8 cellular contexts compared by ENCODE assay signal in genomic region chr1:9824702-9825089, GRCh38. TPM values are rescaled to one million over a fixed set of nuclear protein-coding genes. Genes with fewer than 3 reads are reported as not detected.
DNase-seq lines count a peak whose midpoint lies in the region; FAIRE-seq and TF ChIP-seq lines count a peak whose summit lies in the region.

No MANE protein-coding gene starts in this region.

- no peaks in the 10 kb centered on the region for H3K9me3 ChIP-seq in BLaER1 treated with 17β-estradiol and CSF1 and Interleukin-3, amounts not matched to agents 10 nM and 100 nM (replicated peaks in 1 of 11)
- H3K9me3 ChIP-seq in OCI-LY3 (ENCODE audit: insufficient read depth, low read length) (no peaks in the 10 kb centered on the region), endodermal cell (ENCODE audit: control insufficient read depth, low read length) (no peaks in the 10 kb centered on the region), neuronal stem cell (replicated peaks in 1 of 2; ENCODE audit: control insufficient read depth in 2 of 2, insufficient read depth in 1 of 2, low read depth in 1 of 2, low read length in 2 of 2) (no peaks in the 10 kb centered on the region)

- no peaks in the 10 kb centered on the region for H3K27me3 ChIP-seq in BLaER1 treated with 17β-estradiol and CSF1 and Interleukin-3, amounts not matched to agents 10 nM and 100 nM
- H3K27me3 ChIP-seq in OCI-LY3 (ENCODE audit: low read depth, low read length): no peaks in the 10 kb centered on the region
- H3K27me3 ChIP-seq in endodermal cell (ENCODE audit: control insufficient read depth, insufficient read depth, low read length, poor library complexity, severe bottlenecking): peaks cover 8% of the 10 kb centered on the region
- peaks cover 0 to 20% (median 4%) of the 10 kb centered on the region in 3 experiments for H3K27me3 ChIP-seq in neuronal stem cell (ENCODE audit: control insufficient read depth in 3 of 3, insufficient read depth in 3 of 3, low read depth in 1 of 3, low read length in 3 of 3)

- H3K4me1 ChIP-seq in BLaER1 treated with 17β-estradiol and CSF1 and Interleukin-3, amounts not matched to agents 10 nM and 100 nM: peaks cover 37 to 50% (median 46%) of the 10 kb centered on the region in 10 experiments
- H3K4me1 ChIP-seq in OCI-LY3 (ENCODE audit: low read length) (peaks cover 43% of the 10 kb centered on the region), endodermal cell (ENCODE audit: control insufficient read depth, insufficient read depth, low read length) (peaks cover 15% of the 10 kb centered on the region), neuronal stem cell (ENCODE audit: control insufficient read depth in 2 of 2, insufficient read depth in 1 of 2, low read depth in 1 of 2, low read length in 2 of 2) (peaks cover 14 to 19% of the 10 kb centered on the region in 2 donors)

- H2BK15ac ChIP-seq in neuronal stem cell (ENCODE audit: low read length): peak overlapping the region; percentile 96

- H4K20me1 ChIP-seq in BLaER1 treated with 17β-estradiol and CSF1 and Interleukin-3, amounts not matched to agents 10 nM and 100 nM: peaks cover 5 to 38% (median 33%) of the 10 kb centered on the region in 11 experiments; a peak in 19 of 22 replicates
- peaks cover 26% of the 10 kb centered on the region for H4K20me1 ChIP-seq in OCI-LY3 (ENCODE audit: insufficient read depth, low read length)

- WGBS in endodermal cell (ENCODE audit: insufficient coverage in 1 of 2, insufficient read length in 1 of 2), 2 experiments: 24 to 27% methylated on average over 9 to 12 of the region's 12 CpGs
- WGBS in neuronal stem cell (ENCODE audit: extremely low coverage in 2 of 2, insufficient read length in 2 of 2, insufficient replicate concordance in 1 of 2), 2 donors: no CpG with 5 or more reads among the region's 12 CpGs

- peaks cover 4% of the 10 kb centered on the region for H3K79me1 ChIP-seq in neuronal stem cell (ENCODE audit: low read depth, low read length)

- peak overlapping the region; percentile 86 for H3K4ac ChIP-seq in neuronal stem cell (ENCODE audit: low read length)

- H3K9me3 Mint-ChIP-seq in endodermal cell: no peaks in the 10 kb centered on the region

- H2AFZ ChIP-seq in OCI-LY3 (ENCODE audit: low read depth, low read length): no peak overlapping the region
- peak overlapping the region; percentile 99 for H2AFZ ChIP-seq in neuronal stem cell (ENCODE audit: low read length)

- no peak overlapping the region; a peak in 4 of 22 replicates for H3K27ac ChIP-seq in BLaER1 treated with 17β-estradiol and CSF1 and Interleukin-3, amounts not matched to agents 10 nM and 100 nM
- no peak overlapping the region for H3K27ac ChIP-seq in OCI-LY3 (ENCODE audit: low read length)
- no peak overlapping the region for H3K27ac ChIP-seq in endodermal cell (ENCODE audit: low read depth, low read length)
- H3K27ac ChIP-seq in neuronal stem cell (replicated peaks; ENCODE audit: low read length): no peak overlapping the region

- no peaks in the 10 kb centered on the region for H3K36me3 Mint-ChIP-seq in endodermal cell (ENCODE audit: low read depth)

- H3K4me1 Mint-ChIP-seq in endodermal cell: peaks cover 44% of the 10 kb centered on the region

- H2BK5ac ChIP-seq in neuronal stem cell (ENCODE audit: low read length): peak overlapping the region; percentile 91

- peak overlapping the region; percentile 92 to 100 (median 99); a peak in 17 of 20 replicates for H3K4me3 ChIP-seq in BLaER1 treated with 17β-estradiol and CSF1 and Interleukin-3, amounts not matched to agents 10 nM and 100 nM
- H3K4me3 ChIP-seq in OCI-LY3 (ENCODE audit: low read length) (peak overlapping the region; percentile 77; the same call in 1 of the 2 replicates), endodermal cell (ENCODE audit: low read length) (peak overlapping the region; percentile 85), neuronal stem cell (ENCODE audit: low read length in 2 of 2) (peak overlapping the region; percentile 53 to 95)

- peaks cover 0 to 7% (median 0%) of the 10 kb centered on the region in 11 experiments; a peak in 3 of 22 replicates for H3K36me3 ChIP-seq in BLaER1 treated with 17β-estradiol and CSF1 and Interleukin-3, amounts not matched to agents 10 nM and 100 nM
- H3K36me3 ChIP-seq in OCI-LY3 (replicated peaks; ENCODE audit: low read depth, low read length) (peaks cover under 1% of the 10 kb centered on the region), endodermal cell (ENCODE audit: control insufficient read depth, insufficient read depth, low read length) (no peaks in the 10 kb centered on the region), neuronal stem cell (replicated peaks in 1 of 2; ENCODE audit: control insufficient read depth in 2 of 2, insufficient read depth in 2 of 2, low read length in 2 of 2) (peaks cover 3 to 8% of the 10 kb centered on the region in 2 donors)

- no peak overlapping the region for H4K91ac ChIP-seq in neuronal stem cell (ENCODE audit: low read depth, low read length, poor library complexity)

- H3K9ac ChIP-seq in BLaER1 treated with 17β-estradiol and CSF1 and Interleukin-3, amounts not matched to agents 10 nM and 100 nM: peak overlapping the region in 5 of 11 experiments; percentile 90 to 95 (median 94); a peak in 6 of 22 replicates
- no peak overlapping the region for H3K9ac ChIP-seq in OCI-LY3 (ENCODE audit: low read length)
- H3K9ac ChIP-seq in endodermal cell (ENCODE audit: extremely low read depth, low read length, poor library complexity, severe bottlenecking): no peak overlapping the region
- H3K9ac ChIP-seq in neuronal stem cell (ENCODE audit: low read depth, low read length, poor library complexity): no peak overlapping the region

- DNase-seq in endodermal cell: no peak
- no peak for DNase-seq in neuronal stem cell (ENCODE audit: low spot score)
- DNase-seq in GM12892 (ENCODE audit: insufficient read length): no peak
- DNase-seq in GM20000 (ENCODE audit: low spot score): no peak
- DNase-seq in HK-2 (ENCODE audit: unreplicated experiment): no peak
- DNase-seq in pons (ENCODE audit: low spot score): no peak

- TF ChIP-seq POLR2A in GM12892 (IDR thresholded peaks at IDR 0.05; ENCODE audit: low read depth, low read length): no peak

- H2BK120ac ChIP-seq in neuronal stem cell (ENCODE audit: low read depth, low read length): peak overlapping the region; percentile 89

- H2AK5ac ChIP-seq in neuronal stem cell (ENCODE audit: low read depth, low read length): peak overlapping the region; percentile 65

- H3K79me2 ChIP-seq in OCI-LY3 (ENCODE audit: low read length): peaks cover 39% of the 10 kb centered on the region

- peak overlapping the region; percentile 86 to 96 (median 91) for H3K4me2 ChIP-seq in BLaER1 treated with 17β-estradiol and CSF1 and Interleukin-3, amounts not matched to agents 10 nM and 100 nM
- H3K4me2 ChIP-seq in OCI-LY3 (ENCODE audit: low read length) (peak overlapping the region; percentile 69), neuronal stem cell (ENCODE audit: insufficient read depth, low read length, poor library complexity, severe bottlenecking) (peak overlapping the region; percentile 95)

- H3K27me3 Mint-ChIP-seq in endodermal cell (ENCODE audit: insufficient read depth): peaks cover 33% of the 10 kb centered on the region

- peak overlapping the region; percentile 97 for H3K18ac ChIP-seq in neuronal stem cell (ENCODE audit: low read length)

- peak overlapping the region; percentile 61 for H3K23ac ChIP-seq in neuronal stem cell (ENCODE audit: low read depth, low read length, poor library complexity)

- H3K4me3 Mint-ChIP-seq in endodermal cell: peak overlapping the region; percentile 88

- H2BK12ac ChIP-seq in neuronal stem cell (ENCODE audit: low read length): peak overlapping the region; percentile 82

- no peak overlapping the region for H3K27ac Mint-ChIP-seq in endodermal cell

- FAIRE-seq in GM12892 (lab: Jason Lieb, UNC): no peak

- no peak overlapping the region for H3K14ac ChIP-seq in neuronal stem cell (ENCODE audit: low read length)

- TF ChIP-seq CTCF in OCI-LY3 (IDR thresholded peaks at IDR 0.05; ENCODE audit: low read depth, low read length) (no peak), endodermal cell (conservative IDR thresholded peaks at IDR 0.05) (no peak), GM20000 (IDR thresholded peaks at IDR 0.05; ENCODE audit: extremely low read depth, missing control alignments) (no peak)

- peak overlapping the region; percentile 48 for H4K8ac ChIP-seq in neuronal stem cell (ENCODE audit: low read depth, low read length)

RNA-seq across cellular contexts. Expression of gene CLSTN1, which starts 0.9 kb away (rescaled TPM):
- total RNA-seq in endodermal cell: 100 to 1,000 TPM in 1 of 2 donors, 10 to 100 TPM in 1; 96.6 to 116 TPM
- 119 TPM for polyA plus RNA-seq in endodermal cell (2013, experiment 1 of 2)
- 110 TPM for polyA plus RNA-seq in endodermal cell (2013, experiment 2 of 2)
- 114 TPM for polyA plus RNA-seq in neuronal stem cell (2013, experiment 1 of 2)
- polyA plus RNA-seq in neuronal stem cell (2013, experiment 2 of 2): 114 TPM
- 17.4 TPM for polyA plus RNA-seq in GM12892 (2012; ENCODE audit: missing spikeins)
